In the genomic region with DNA sequence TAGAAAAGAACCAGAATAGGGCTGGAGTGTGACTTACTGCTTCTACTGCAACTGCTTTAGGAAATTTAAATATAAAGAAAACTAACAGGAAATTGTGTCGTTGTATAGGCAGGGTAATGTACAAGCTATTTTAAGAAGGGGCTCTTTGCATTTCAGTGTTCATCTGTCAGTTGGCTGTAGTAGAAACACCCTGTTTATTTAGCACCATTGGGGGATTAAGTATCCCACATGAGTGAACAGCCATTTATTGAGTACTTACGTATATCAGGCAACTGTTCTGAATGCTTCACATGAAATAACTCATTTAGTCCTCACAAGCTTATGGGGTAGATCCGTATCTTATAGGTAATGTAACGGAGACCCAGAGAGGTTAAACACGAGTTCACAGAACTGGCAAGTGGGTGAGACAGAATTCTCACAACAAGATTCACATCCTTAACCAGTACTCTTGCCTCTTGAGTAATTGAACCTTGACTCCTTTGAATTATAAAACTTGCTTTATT, we compare ENCODE assay signal across 9 cellular contexts. TPM values are rescaled to one million over a fixed set of nuclear protein-coding genes. Genes with fewer than 3 reads are reported as not detected.
DNase-seq lines count a peak whose midpoint lies in the region; ATAC-seq and TF ChIP-seq lines count a peak whose summit lies in the region.
"Had no signal": no experiment of that assay in that cellular context is flagged by ENCODE, and none has a peak within 500 bp of the region (broad histone marks: within the 10 kb centered on the region; RNA-seq: fewer than 3 reads in every experiment).

No MANE protein-coding gene starts in this region.

- H3K4me3 ChIP-seq in mucosa of descending colon, result no peak overlapping the region
- H3K4me3 ChIP-seq: SJCRH30 had no signal

- in situ Hi-C loops in ACHN (cut with HindIII; ENCODE audit: low pct_ligation_motif_present, low pct_unique_long_range_greater_than_20kb, low sequenced_read_pairs), result no loop called here

- peak; percentile 69 for ATAC-seq in GM18519 (IDR thresholded peaks at IDR 0.05; ENCODE audit: low FRiP score, unreplicated experiment)
- ATAC-seq in GM21529 (IDR thresholded peaks at IDR 0.05; ENCODE audit: unreplicated experiment), result peak; percentile 45
- ATAC-seq in HG03565 (IDR thresholded peaks at IDR 0.05; ENCODE audit: unreplicated experiment), result peak; percentile 55
- peak; percentile 31 for ATAC-seq in mucosa of descending colon

- no peak for TF ChIP-seq CTCF in mucosa of descending colon (IDR thresholded peaks at IDR 0.05)

- DNase-seq in mucosa of descending colon, result no peak
- DNase-seq in GM19240 (ENCODE audit: insufficient read length, low spot score), result no peak
- DNase-seq in ACHN, result no peak
- DNase-seq in NCI-H2107 (lab: John Stamatoyannopoulos, UW), result no peak
- no peak for DNase-seq in amygdala (lab: John Stamatoyannopoulos, UW)

- H3K36me3 ChIP-seq in mucosa of descending colon (ENCODE audit: low read depth), result no peaks in the 10 kb centered on the region
- H3K36me3 ChIP-seq: SJCRH30 had no signal

- intact Hi-C loops in mucosa of descending colon (cut with DNase I, micrococcal nuclease), result no loop called here

- H3K9me3 ChIP-seq in mucosa of descending colon, result no peaks in the 10 kb centered on the region
- H3K9me3 ChIP-seq: SJCRH30 had no signal

- H3K4me1 ChIP-seq in mucosa of descending colon (ENCODE audit: low read depth), result peaks cover 21% of the 10 kb centered on the region
- H3K4me1 ChIP-seq: SJCRH30 had no signal

RNA-seq across cellular contexts. Expression of gene STIM2, which starts 23.9 kb away (rescaled TPM):
- 10 to 100 TPM; 22.2 to 32.4 (median 23.5) TPM for total RNA-seq in mucosa of descending colon
